In genomic region chr10:16976803-16977202, GRCh38 we compare ENCODE assay signal across 14 cellular contexts.
DNase-seq lines count a peak whose midpoint lies in the region; ATAC-seq lines count a peak whose summit lies in the region.
"Had no signal": no experiment of that assay in that cellular context is flagged by ENCODE, and none has a peak within 500 bp of the region (broad histone marks: within the 10 kb centered on the region; RNA-seq: fewer than 3 reads in every experiment).

No MANE protein-coding gene starts in this region.

- no peaks in the 10 kb centered on the region for H3K9me3 ChIP-seq in MG63
- H3K9me3 ChIP-seq: HAP-1 had no signal

- no peaks in the 10 kb centered on the region for H3K27me3 Mint-ChIP-seq in activated naive CD8-positive, alpha-beta T cell treated with anti-CD3 and anti-CD28 coated beads, Interleukin-2, amount 50 U/mL, for 24 hours
- H3K27me3 Mint-ChIP-seq in activated naive CD8-positive, alpha-beta T cell treated with anti-CD3 and anti-CD28 coated beads for 36 hours, result no peaks in the 10 kb centered on the region
- no peaks in the 10 kb centered on the region for H3K27me3 Mint-ChIP-seq in activated T-helper 17 cell treated with anti-CD3 and anti-CD28 coated beads, Interleukin-2, amount 50 U/mL, for 72 hours
- H3K27me3 Mint-ChIP-seq in stimulated activated naive B cell treated with anti-CD40 and anti-IgM and Interleukin-4, amounts not matched to agents 10 μg/mL and 1 μg/mL and 100 μg/mL, for 72 hours, result no peaks in the 10 kb centered on the region
- H3K27me3 Mint-ChIP-seq: CD4-positive, alpha-beta T cell had no signal

- ATAC-seq in activated naive CD8-positive, alpha-beta T cell treated with anti-CD3 and anti-CD28 coated beads, Interleukin-2, amount 50 U/mL, for 24 hours, result peak; percentile 49
- ATAC-seq in activated T-helper 17 cell treated with anti-CD3 and anti-CD28 coated beads, Interleukin-2, amount 50 U/mL, for 72 hours (replicated peaks), result peak; percentile 50
- ATAC-seq in stimulated activated naive B cell treated with anti-CD40 and anti-IgM and Interleukin-4, amounts not matched to agents 10 μg/mL and 1 μg/mL and 100 μg/mL, for 72 hours (replicated peaks), result peak; percentile 25 to 34
- ATAC-seq: HepG2 had no signal

- DNase-seq in activated naive CD8-positive, alpha-beta T cell treated with anti-CD3 and anti-CD28 coated beads, Interleukin-2, amount 50 U/mL, for 24 hours, result no peak
- DNase-seq in activated naive CD8-positive, alpha-beta T cell treated with anti-CD3 and anti-CD28 coated beads for 36 hours, result no peak
- no peak for DNase-seq in stimulated activated naive B cell treated with anti-CD40 and anti-IgM and Interleukin-4, amounts not matched to agents 10 μg/mL and 1 μg/mL and 100 μg/mL, for 72 hours
- DNase-seq in stimulated activated CD4-positive, alpha-beta T cell treated with anti-CD3 and anti-CD28 coated beads, Interleukin-2, amount 100 ng/mL, for 48 hours, result no peak
- no peak for DNase-seq in stimulated activated CD4-positive, alpha-beta T cell treated with anti-CD3 and anti-CD28 coated beads, Interleukin-1b, Interleukin-23, amount 100 ng/mL, for 48 hours
- no peak for DNase-seq in MG63
- DNase-seq: C1 segment of cervical spinal cord; Calu3; CD4-positive, alpha-beta T cell; DMS 273 treated with DMSO at 0.1 percent for 48 hours had no signal

- peaks cover 14% of the 10 kb centered on the region for H3K4me1 Mint-ChIP-seq in activated naive CD8-positive, alpha-beta T cell treated with anti-CD3 and anti-CD28 coated beads, Interleukin-2, amount 50 U/mL, for 24 hours
- H3K4me1 Mint-ChIP-seq in activated naive CD8-positive, alpha-beta T cell treated with anti-CD3 and anti-CD28 coated beads for 36 hours, result peaks cover 14% of the 10 kb centered on the region
- H3K4me1 Mint-ChIP-seq in activated T-helper 17 cell treated with anti-CD3 and anti-CD28 coated beads, Interleukin-2, amount 50 U/mL, for 72 hours, result peaks cover 8% of the 10 kb centered on the region
- H3K4me1 Mint-ChIP-seq in stimulated activated naive B cell treated with anti-CD40 and anti-IgM and Interleukin-4, amounts not matched to agents 10 μg/mL and 1 μg/mL and 100 μg/mL, for 72 hours, result peaks cover 0 to 1% of the 10 kb centered on the region in 2 donors
- H3K4me1 Mint-ChIP-seq: B cell had no signal

- 0 out of 2 replicates have a peak, but pooled peaks cover 2% of the 10 kb centered on the region for H3K27me3 ChIP-seq in MG63

- H3K9me3 Mint-ChIP-seq in activated naive CD8-positive, alpha-beta T cell treated with anti-CD3 and anti-CD28 coated beads, Interleukin-2, amount 50 U/mL, for 24 hours, result no peaks in the 10 kb centered on the region
- H3K9me3 Mint-ChIP-seq in activated naive CD8-positive, alpha-beta T cell treated with anti-CD3 and anti-CD28 coated beads for 36 hours, result no peaks in the 10 kb centered on the region
- no peaks in the 10 kb centered on the region for H3K9me3 Mint-ChIP-seq in activated T-helper 17 cell treated with anti-CD3 and anti-CD28 coated beads, Interleukin-2, amount 50 U/mL, for 72 hours
- no peaks in the 10 kb centered on the region for H3K9me3 Mint-ChIP-seq in stimulated activated naive B cell treated with anti-CD40 and anti-IgM and Interleukin-4, amounts not matched to agents 10 μg/mL and 1 μg/mL and 100 μg/mL, for 72 hours
- H3K9me3 Mint-ChIP-seq: CD4-positive, alpha-beta T cell had no signal

- no peak overlapping the region for H3K27ac Mint-ChIP-seq in activated naive CD8-positive, alpha-beta T cell treated with anti-CD3 and anti-CD28 coated beads, Interleukin-2, amount 50 U/mL, for 24 hours
- H3K27ac Mint-ChIP-seq in activated naive CD8-positive, alpha-beta T cell treated with anti-CD3 and anti-CD28 coated beads for 36 hours, result no peak overlapping the region
- H3K27ac Mint-ChIP-seq in activated T-helper 17 cell treated with anti-CD3 and anti-CD28 coated beads, Interleukin-2, amount 50 U/mL, for 72 hours, result peak overlapping the region; percentile 20
- H3K27ac Mint-ChIP-seq in stimulated activated naive B cell treated with anti-CD40 and anti-IgM and Interleukin-4, amounts not matched to agents 10 μg/mL and 1 μg/mL and 100 μg/mL, for 72 hours, result no peak overlapping the region
- H3K27ac Mint-ChIP-seq: B cell; CD4-positive, alpha-beta T cell had no signal

- H3K4me3 Mint-ChIP-seq in activated naive CD8-positive, alpha-beta T cell treated with anti-CD3 and anti-CD28 coated beads, Interleukin-2, amount 50 U/mL, for 24 hours, result no peak overlapping the region
- no peak overlapping the region for H3K4me3 Mint-ChIP-seq in activated naive CD8-positive, alpha-beta T cell treated with anti-CD3 and anti-CD28 coated beads for 36 hours
- no peak overlapping the region for H3K4me3 Mint-ChIP-seq in activated T-helper 17 cell treated with anti-CD3 and anti-CD28 coated beads, Interleukin-2, amount 50 U/mL, for 72 hours
- no peak overlapping the region for H3K4me3 Mint-ChIP-seq in stimulated activated naive B cell treated with anti-CD40 and anti-IgM and Interleukin-4, amounts not matched to agents 10 μg/mL and 1 μg/mL and 100 μg/mL, for 72 hours
- H3K4me3 Mint-ChIP-seq: B cell; CD4-positive, alpha-beta T cell had no signal

- no peaks in the 10 kb centered on the region; the same call in 1 of the 2 replicates for H3K36me3 ChIP-seq in MG63
- H3K36me3 ChIP-seq: HAP-1 had no signal

- no peak overlapping the region for H3K4me3 ChIP-seq in MG63
- H3K4me3 ChIP-seq: HAP-1 had no signal

- H3K36me3 Mint-ChIP-seq in activated naive CD8-positive, alpha-beta T cell treated with anti-CD3 and anti-CD28 coated beads, Interleukin-2, amount 50 U/mL, for 24 hours (ENCODE audit: low read depth), result peaks cover 4% of the 10 kb centered on the region
- H3K36me3 Mint-ChIP-seq in activated naive CD8-positive, alpha-beta T cell treated with anti-CD3 and anti-CD28 coated beads for 36 hours, result peaks cover 16% of the 10 kb centered on the region
- no peaks in the 10 kb centered on the region for H3K36me3 Mint-ChIP-seq in activated T-helper 17 cell treated with anti-CD3 and anti-CD28 coated beads, Interleukin-2, amount 50 U/mL, for 72 hours (ENCODE audit: low read depth)
- H3K36me3 Mint-ChIP-seq in stimulated activated naive B cell treated with anti-CD40 and anti-IgM and Interleukin-4, amounts not matched to agents 10 μg/mL and 1 μg/mL and 100 μg/mL, for 72 hours, result peaks cover 7 to 20% of the 10 kb centered on the region in 2 donors
